In the genomic region with DNA sequence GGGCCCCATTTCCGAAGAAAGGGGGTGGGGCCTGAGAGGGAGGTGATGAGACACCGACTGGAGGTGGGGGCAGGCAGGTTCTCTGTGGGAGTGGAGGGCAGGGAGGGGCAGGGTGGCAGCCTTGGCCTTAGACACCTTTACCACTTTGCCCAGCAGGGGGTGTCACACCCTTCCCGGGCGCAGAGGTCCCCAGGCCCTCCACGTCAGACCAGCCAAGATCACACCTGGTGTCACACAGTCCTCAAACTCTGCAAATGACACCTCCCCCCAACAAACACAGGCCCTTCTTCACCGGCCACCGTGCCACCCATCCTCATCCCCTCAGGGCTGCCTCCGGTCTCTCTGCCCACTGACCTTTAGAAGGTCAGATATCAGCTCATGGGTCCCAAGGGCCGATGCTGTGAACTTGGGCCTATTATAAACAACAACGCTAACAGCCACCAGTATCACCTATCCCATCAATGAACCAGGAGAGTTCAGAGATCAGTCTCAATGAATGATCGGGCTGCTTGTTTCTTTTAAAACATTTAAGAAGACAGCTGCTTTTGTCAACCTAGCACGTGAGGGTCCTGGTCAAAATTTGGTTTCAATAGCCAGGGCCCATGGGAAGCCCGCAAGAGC, we compare ENCODE assay signal across 8 cellular contexts.
DNase-seq lines count a peak whose midpoint lies in the region; ATAC-seq and TF ChIP-seq lines count a peak whose summit lies in the region.

No MANE protein-coding gene starts in this region.

- H3K9me3 Mint-ChIP-seq in IgD-negative memory B cell, result no peaks in the 10 kb centered on the region

- no peaks in the 10 kb centered on the region for H3K79me2 ChIP-seq in osteoblast (ENCODE audit: insufficient read depth, low read length)

- peaks cover under 1% of the 10 kb centered on the region for H3K27me3 Mint-ChIP-seq in IgD-negative memory B cell

- no peak overlapping the region for H3K4me3 ChIP-seq in osteoblast (ENCODE audit: insufficient read depth, low read length)

- H2AFZ ChIP-seq in osteoblast (ENCODE audit: low read length), result no peak overlapping the region

- H3K4me1 ChIP-seq in osteoblast (ENCODE audit: insufficient read depth, low read length), result peaks cover 12% of the 10 kb centered on the region

- peaks cover 14 to 16% (median 15%) of the 10 kb centered on the region in 3 donors for H3K4me1 Mint-ChIP-seq in IgD-negative memory B cell

- ATAC-seq in HG02571 (IDR thresholded peaks at IDR 0.05; ENCODE audit: unreplicated experiment), result no peak

- peaks cover 5% of the 10 kb centered on the region for H3K36me3 Mint-ChIP-seq in IgD-negative memory B cell

- no peak overlapping the region for H3K4me2 ChIP-seq in osteoblast (ENCODE audit: insufficient read depth, low read length)

- no peak overlapping the region for H3K27ac ChIP-seq in osteoblast (ENCODE audit: low read depth, low read length)

- H3K4me3 Mint-ChIP-seq in IgD-negative memory B cell, result peak overlapping the region; percentile 73 to 98 (median 86)

- no peaks in the 10 kb centered on the region for H3K36me3 ChIP-seq in osteoblast (ENCODE audit: insufficient read depth, low read length)

- peaks cover 10% of the 10 kb centered on the region for H3K27me3 ChIP-seq in osteoblast (ENCODE audit: insufficient read depth, low read length)

- no peaks in the 10 kb centered on the region for H4K20me1 ChIP-seq in osteoblast (ENCODE audit: insufficient read depth, low read length)

- H3K9me3 ChIP-seq in osteoblast (ENCODE audit: low read depth, low read length), result no peaks in the 10 kb centered on the region

- peak; percentile 96 for DNase-seq in COLO668 (lab: John Stamatoyannopoulos, UW; ENCODE audit: unreplicated experiment)
- DNase-seq in activated CD4-positive, CD25-positive, alpha-beta regulatory T cell treated with anti-CD3 and anti-CD28 coated beads, Interleukin-2, amount 50 U/mL, for 16 hours (ENCODE audit: low read depth, low spot score), result peak; percentile 40
- peak; percentile 32 for DNase-seq in dermis blood vessel endothelial cell
- no peak for DNase-seq in osteoblast (ENCODE audit: insufficient read length, low spot score, missing footprints)
- no peak for DNase-seq in NCI-H774 (lab: John Stamatoyannopoulos, UW)
- DNase-seq in COLO829 (ENCODE audit: low spot score), result no peak

- TF ChIP-seq CTCF in osteoblast (IDR thresholded peaks at IDR 0.05; ENCODE audit: extremely low read depth, low read depth, low read length), result peak; percentile 8

- peak overlapping the region; percentile 80 to 99 (median 97) for H3K27ac Mint-ChIP-seq in IgD-negative memory B cell

Comparison
In these comparisons a context has a peak if more than half of its experiments do, and no peak if none do; other contexts are left out.
1. DNase-seq: peak in COLO668 (single experiment), activated CD4-positive, CD25-positive, alpha-beta regulatory T cell treated with anti-CD3 and anti-CD28 coated beads, Interleukin-2, amount 50 U/mL, for 16 hours (single experiment) and dermis blood vessel endothelial cell (single experiment); none in osteoblast (single experiment), NCI-H774 (single experiment) and COLO829 (single experiment).